15 cellular contexts compared by ENCODE assay signal in the genomic region with DNA sequence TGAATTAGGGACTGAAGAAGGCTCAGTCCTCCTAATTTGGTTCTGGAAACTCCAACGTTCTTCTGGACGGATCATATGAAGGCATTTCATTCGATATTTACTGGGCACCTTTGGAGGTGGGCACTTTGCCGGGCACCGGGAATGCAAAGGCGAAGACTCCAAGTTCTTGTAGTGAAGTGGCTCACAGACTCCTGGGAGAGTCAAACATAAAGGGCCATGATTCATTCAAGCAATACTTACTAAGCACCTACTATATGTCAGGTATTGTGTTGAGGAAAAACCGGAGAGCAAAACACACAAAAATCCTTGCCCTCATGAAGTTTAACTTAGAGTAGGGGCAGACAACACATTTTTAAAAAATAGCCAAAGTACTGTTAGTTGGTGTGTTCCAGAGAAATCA. TPM values are rescaled to one million over a fixed set of nuclear protein-coding genes. Genes with fewer than 3 reads are reported as not detected.
A peak's percentile ranks its signal among the peaks of the same experiment; 100 is the strongest.
DNase-seq lines count a peak whose midpoint lies in the region; ATAC-seq and TF ChIP-seq lines count a peak whose summit lies in the region.
"Had no signal": no experiment of that assay in that cellular context is flagged by ENCODE, and none has a peak within 500 bp of the region (broad histone marks: within the 10 kb centered on the region; RNA-seq: fewer than 3 reads in every experiment).

No MANE protein-coding gene starts in this region.

- H3K4me2 ChIP-seq in mammary epithelial cell (ENCODE audit: insufficient read depth, low read depth, low read length) = peak overlapping the region; percentile 15
- H3K4me2 ChIP-seq in neural progenitor cell = peak overlapping the region; percentile 68

- CTCF ChIA-PET in mammary epithelial cell (lab: Charles Lee; ENCODE audit: low non-redundant PET) (no interaction called here), MCF 10A (lab: Yijun Ruan, JAX) (interaction anchor here (1.7 kb wide), 1 partner anchor 21 kb away, joined by 8 read pairs; a partner anchor contains a TSS)

- peak overlapping the region; percentile 63 for H2AFZ ChIP-seq in mammary epithelial cell (ENCODE audit: low read depth, low read length)
- no peak overlapping the region for H2AFZ ChIP-seq in neural progenitor cell (replicated peaks)

- DNase-seq in mammary epithelial cell (no peak), MCF 10A (ENCODE audit: unreplicated experiment) (no peak), neural progenitor cell (ENCODE audit: low spot score) (no peak), putamen (ENCODE audit: low spot score) (no peak), NCI-H146 (lab: John Stamatoyannopoulos, UW) (no peak), suprapubic skin (ENCODE audit: low spot score in 2 of 2) (no peak)
- DNase-seq: CD4-positive, alpha-beta memory T cell; Karpas-422; MM.1S; NCI-H187 treated with DMSO at 0.1 percent for 48 hours; NCI-H446; SHP77 treated with DMSO at 0.1 percent for 48 hours had no signal

- POLR2A ChIA-PET in MCF 10A (lab: Yijun Ruan, JAX) = no interaction called here

- H3K4me1 ChIP-seq in mammary epithelial cell (ENCODE audit: insufficient read depth, low read length) = peaks cover 5% of the 10 kb centered on the region
- peaks cover 6% of the 10 kb centered on the region for H3K4me1 ChIP-seq in iPS-18a (ENCODE audit: control insufficient read depth, low read depth, low read length)
- H3K4me1 ChIP-seq in neural progenitor cell = peaks cover 5% of the 10 kb centered on the region
- no peaks in the 10 kb centered on the region for H3K4me1 ChIP-seq in suprapubic skin

- no peak for TF ChIP-seq CTCF in mammary epithelial cell (conservative IDR thresholded peaks at IDR 0.05 in 1 of 2, IDR thresholded peaks at IDR 0.05 in 1 of 2; ENCODE audit: extremely low read depth in 1 of 2, insufficient read depth in 1 of 2, low read depth in 1 of 2, low read length in 2 of 2)
- no peak for TF ChIP-seq CTCF in MCF 10A (IDR thresholded peaks at IDR 0.05; ENCODE audit: unreplicated experiment)
- TF ChIP-seq CTCF in neural progenitor cell (IDR thresholded peaks at IDR 0.05) = no peak
- no peak for TF ChIP-seq CTCF in suprapubic skin (IDR thresholded peaks at IDR 0.05)

- peaks cover 6% of the 10 kb centered on the region for H3K36me3 Mint-ChIP-seq in MCF 10A (ENCODE audit: insufficient read depth, unreplicated experiment)
- no peaks in the 10 kb centered on the region for H3K36me3 Mint-ChIP-seq in neural progenitor cell

- H3K9me3 ChIP-seq in mammary epithelial cell (replicated peaks; ENCODE audit: insufficient read depth, low read length) = no peaks in the 10 kb centered on the region
- H3K9me3 ChIP-seq in iPS-18a (ENCODE audit: control insufficient read depth, low read depth, low read length) = peaks cover 3% of the 10 kb centered on the region
- H3K9me3 ChIP-seq in neural progenitor cell (ENCODE audit: low read depth) = no peaks in the 10 kb centered on the region
- H3K9me3 ChIP-seq in suprapubic skin = no peaks in the 10 kb centered on the region

- no TSS peak for BruUV-seq in mammary epithelial cell (replicated peaks; lab: Mats Ljungman, UMichigan)
- BruUV-seq in MCF 10A (replicated peaks; lab: Mats Ljungman, UMichigan) = no TSS peak

- no peak overlapping the region for H3K4me3 Mint-ChIP-seq in MCF 10A (ENCODE audit: unreplicated experiment)
- peak overlapping the region; percentile 58 for H3K4me3 Mint-ChIP-seq in neural progenitor cell

- H3K79me2 ChIP-seq in mammary epithelial cell (ENCODE audit: insufficient read depth, low read length) (no peaks in the 10 kb centered on the region), neural progenitor cell (ENCODE audit: low read depth) (no peaks in the 10 kb centered on the region)

- H3K27me3 ChIP-seq in mammary epithelial cell (ENCODE audit: insufficient read depth, low read length) = no peaks in the 10 kb centered on the region
- no peaks in the 10 kb centered on the region for H3K27me3 ChIP-seq in iPS-18a (ENCODE audit: control insufficient read depth, insufficient read depth, low read length)
- H3K27me3 ChIP-seq in neural progenitor cell = no peaks in the 10 kb centered on the region
- H3K27me3 ChIP-seq in suprapubic skin = no peaks in the 10 kb centered on the region

- intact Hi-C loops in mammary epithelial cell (cut with micrococcal nuclease) = no loop called here
- intact Hi-C loops in MCF 10A (cut with micrococcal nuclease) = no loop called here

- H3K27ac ChIP-seq in mammary epithelial cell (ENCODE audit: insufficient read depth, low read depth, low read length) (no peak overlapping the region), iPS-18a (ENCODE audit: low read length) (no peak overlapping the region), neural progenitor cell (no peak overlapping the region), suprapubic skin (no peak overlapping the region)

- TF ChIP-seq POLR2A in suprapubic skin (IDR thresholded peaks at IDR 0.05) = no peak

- dilution Hi-C loops in mammary epithelial cell (cut with HindIII; ENCODE audit: low sequenced_read_pairs) = no loop called here

- in situ Hi-C loops in mammary epithelial cell (cut with MboI; ENCODE audit: low sequenced_read_pairs in 2 of 2) = no loop called here

- H3K4me3 ChIP-seq in mammary epithelial cell (replicated peaks in 1 of 3; ENCODE audit: insufficient read depth in 1 of 3, low read depth in 2 of 3, low read length in 3 of 3) (no peak overlapping the region), iPS-18a (ENCODE audit: low read length) (peak overlapping the region; percentile 37), neural progenitor cell (no peak overlapping the region), suprapubic skin (no peak overlapping the region)

- 71% methylated on average over 4 of the region's 7 CpGs for WGBS in mammary epithelial cell (ENCODE audit: low coverage, missing lambda C conversion rate)
- WGBS in suprapubic skin = 85% methylated on average over 7 of the region's 7 CpGs

- H3K9me3 Mint-ChIP-seq in MCF 10A (ENCODE audit: unreplicated experiment) (no peaks in the 10 kb centered on the region), neural progenitor cell (peaks cover 3% of the 10 kb centered on the region)
- H3K9me3 Mint-ChIP-seq: CD4-positive, alpha-beta memory T cell had no signal

- H3K27ac Mint-ChIP-seq in MCF 10A (ENCODE audit: low read depth, unreplicated experiment) = no peak overlapping the region
- H3K27ac Mint-ChIP-seq in neural progenitor cell = peak overlapping the region; percentile 31

- H3K9ac ChIP-seq in mammary epithelial cell (ENCODE audit: insufficient read depth, low read length) (no peak overlapping the region), iPS-18a (ENCODE audit: low read length) (peak overlapping the region; percentile 12), neural progenitor cell (no peak overlapping the region)

- H3K27me3 Mint-ChIP-seq in MCF 10A (ENCODE audit: insufficient read depth, unreplicated experiment) (peaks cover 70% of the 10 kb centered on the region), neural progenitor cell (ENCODE audit: insufficient read depth, low read depth) (peaks cover 4% of the 10 kb centered on the region)

- H4K20me1 ChIP-seq in mammary epithelial cell (ENCODE audit: insufficient read depth, low read length) (no peaks in the 10 kb centered on the region), neural progenitor cell (ENCODE audit: low read depth) (no peaks in the 10 kb centered on the region)

- H3K4me1 Mint-ChIP-seq in MCF 10A (ENCODE audit: insufficient read depth, unreplicated experiment) (peaks cover 12% of the 10 kb centered on the region), neural progenitor cell (peaks cover 19% of the 10 kb centered on the region)

- no peak for TF ChIP-seq EP300 in suprapubic skin (IDR thresholded peaks at IDR 0.05)

- H3K36me3 ChIP-seq in mammary epithelial cell (ENCODE audit: insufficient read depth, low read length) = no peaks in the 10 kb centered on the region
- no peaks in the 10 kb centered on the region for H3K36me3 ChIP-seq in iPS-18a (ENCODE audit: control insufficient read depth, low read depth, low read length)
- no peaks in the 10 kb centered on the region for H3K36me3 ChIP-seq in neural progenitor cell
- H3K36me3 ChIP-seq in suprapubic skin = no peaks in the 10 kb centered on the region

- H3F3A ChIP-seq in neural progenitor cell (ENCODE audit: low read depth) = peaks cover 11% of the 10 kb centered on the region

- ATAC-seq in HG02885 (IDR thresholded peaks at IDR 0.05; ENCODE audit: poor library complexity, unreplicated experiment) = no peak

RNA-seq across cellular contexts. Expression of a gene that starts 17.0 kb away (rescaled TPM):
- 1 to 10 TPM in 1 of 2 donors, under 1 TPM in 1; 0.17 to 7.0 TPM for total RNA-seq in mammary epithelial cell
- polyA plus RNA-seq in mammary epithelial cell = 5.1 TPM
- 2.8 TPM for polyA minus RNA-seq in mammary epithelial cell
- 1.0 and 1.8 TPM in 2 replicates for total RNA-seq in MCF 10A (2022)
- 22.7 and 34.5 TPM in 2 replicates for total RNA-seq in neural progenitor cell (ENCODE audit: low replicate concordance)
- total RNA-seq in suprapubic skin = under 1 TPM; 0.30 to 0.68 (median 0.41) TPM

RNA-seq across cellular contexts. Expression of a gene that starts 21.2 kb away (rescaled TPM):
- total RNA-seq in mammary epithelial cell (1,000 to 10,000 TPM in 1 of 2 donors, 100 to 1,000 TPM in 1; 857 to 1,015 TPM), MCF 10A (2022) (1,160 and 1,731 TPM in 2 replicates), neural progenitor cell (ENCODE audit: low replicate concordance) (973 and 1,345 TPM in 2 replicates), suprapubic skin (1,000 to 10,000 TPM in 3 of 4 donors, 100 to 1,000 TPM in 1; 982 to 1,719 (median 1,242) TPM)
- polyA plus RNA-seq in mammary epithelial cell = 2,382 TPM
- polyA minus RNA-seq in mammary epithelial cell = 1,181 TPM

RNA-seq across cellular contexts. Expression of a gene that starts 49.9 kb away (rescaled TPM):
- 1 to 10 TPM in 1 of 2 donors, not detected in 1; 1.3 TPM for total RNA-seq in mammary epithelial cell
- polyA plus RNA-seq in mammary epithelial cell = 0.23 TPM
- not detected for polyA minus RNA-seq in mammary epithelial cell
- 0.37 and 0.72 TPM in 2 replicates for total RNA-seq in MCF 10A (2022)
- total RNA-seq in neural progenitor cell (ENCODE audit: low replicate concordance) = 0.69 and 1.9 TPM in 2 replicates
- total RNA-seq in suprapubic skin = 1 to 10 TPM in 1 of 4 donors, under 1 TPM in 1, not detected in 2; 0.76 to 3.0 TPM
- total RNA-seq: CD4-positive, alpha-beta memory T cell had no signal
- polyA plus RNA-seq: BJ had no signal
